Comparison of ENCODE assay signal across 1 cellular context in the genomic region with DNA sequence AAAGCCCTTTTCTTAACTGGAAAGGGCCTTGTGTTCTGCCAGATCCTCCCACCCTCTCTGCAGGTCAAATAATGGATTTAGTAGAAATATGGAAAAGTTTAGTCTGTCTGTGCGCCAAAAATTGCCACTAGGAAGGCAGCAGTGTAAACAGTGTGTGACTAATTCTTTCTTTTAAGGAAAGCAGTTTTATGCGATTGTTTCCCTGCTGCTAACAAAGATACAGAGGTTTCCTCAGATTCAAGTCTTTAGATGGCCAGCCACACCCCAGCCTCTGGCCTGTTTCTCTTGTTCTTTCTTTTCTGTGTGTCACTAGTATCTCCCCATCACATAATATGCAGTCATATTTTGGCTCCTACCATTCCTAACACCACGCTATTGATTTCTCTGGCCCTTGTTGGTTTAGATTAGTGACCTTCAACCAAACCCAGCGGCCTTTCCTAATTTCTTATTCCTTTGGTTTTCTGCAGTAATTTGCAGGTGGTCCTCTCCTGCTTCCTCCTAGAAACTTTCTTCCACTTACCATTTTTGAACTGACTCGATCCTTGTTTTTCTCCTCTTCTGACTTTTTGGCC.
TF ChIP-seq lines count a peak whose summit lies in the region.

No MANE protein-coding gene starts in this region.

TF ChIP-seq in SK-N-SH, 30 proteins besides CTCF, POLR2A, EP300 and RAD21 (continued from another document):
- TF ChIP-seq FOSL2 (IDR thresholded peaks at IDR 0.05; ENCODE audit: borderline replicate concordance, low read depth), result peak; percentile 24; the same call in 1 of the 2 replicates
- no peak for TF ChIP-seq RCOR1 (IDR thresholded peaks at IDR 0.05; ENCODE audit: low read length)
- no peak for TF ChIP-seq GABPA (IDR thresholded peaks at IDR 0.05; ENCODE audit: low read depth)
- no peak for TF ChIP-seq MXI1 (IDR thresholded peaks at IDR 0.05; ENCODE audit: low read depth, low read length)
- TF ChIP-seq ELF1 (IDR thresholded peaks at IDR 0.05), result no peak
- TF ChIP-seq, protein P1, sequence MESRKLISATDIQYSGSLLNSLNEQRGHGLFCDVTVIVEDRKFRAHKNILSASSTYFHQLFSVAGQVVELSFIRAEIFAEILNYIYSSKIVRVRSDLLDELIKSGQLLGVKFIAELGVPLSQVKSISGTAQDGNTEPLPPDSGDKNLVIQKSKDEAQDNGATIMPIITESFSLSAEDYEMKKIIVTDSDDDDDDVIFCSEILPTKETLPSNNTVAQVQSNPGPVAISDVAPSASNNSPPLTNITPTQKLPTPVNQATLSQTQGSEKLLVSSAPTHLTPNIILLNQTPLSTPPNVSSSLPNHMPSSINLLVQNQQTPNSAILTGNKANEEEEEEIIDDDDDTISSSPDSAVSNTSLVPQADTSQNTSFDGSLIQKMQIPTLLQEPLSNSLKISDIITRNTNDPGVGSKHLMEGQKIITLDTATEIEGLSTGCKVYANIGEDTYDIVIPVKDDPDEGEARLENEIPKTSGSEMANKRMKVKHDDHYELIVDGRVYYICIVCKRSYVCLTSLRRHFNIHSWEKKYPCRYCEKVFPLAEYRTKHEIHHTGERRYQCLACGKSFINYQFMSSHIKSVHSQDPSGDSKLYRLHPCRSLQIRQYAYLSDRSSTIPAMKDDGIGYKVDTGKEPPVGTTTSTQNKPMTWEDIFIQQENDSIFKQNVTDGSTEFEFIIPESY (IDR thresholded peaks at IDR 0.05; ENCODE audit: borderline replicate concordance, low read depth), result no peak
- TF ChIP-seq NFIC (IDR thresholded peaks at IDR 0.05; ENCODE audit: borderline replicate concordance), result peak; percentile 29; the same call in 1 of the 2 replicates
- TF ChIP-seq RFX5 (IDR thresholded peaks at IDR 0.05; ENCODE audit: low read length), result no peak
- no peak for TF ChIP-seq TCF12 (IDR thresholded peaks at IDR 0.05)
- TF ChIP-seq RXRA (IDR thresholded peaks at IDR 0.05; ENCODE audit: borderline replicate concordance, low read depth), result no peak
- TF ChIP-seq, protein P2, sequence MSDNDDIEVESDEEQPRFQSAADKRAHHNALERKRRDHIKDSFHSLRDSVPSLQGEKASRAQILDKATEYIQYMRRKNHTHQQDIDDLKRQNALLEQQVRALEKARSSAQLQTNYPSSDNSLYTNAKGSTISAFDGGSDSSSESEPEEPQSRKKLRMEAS (IDR thresholded peaks at IDR 0.05; ENCODE audit: low read depth), result no peak
- TF ChIP-seq, protein P3, sequence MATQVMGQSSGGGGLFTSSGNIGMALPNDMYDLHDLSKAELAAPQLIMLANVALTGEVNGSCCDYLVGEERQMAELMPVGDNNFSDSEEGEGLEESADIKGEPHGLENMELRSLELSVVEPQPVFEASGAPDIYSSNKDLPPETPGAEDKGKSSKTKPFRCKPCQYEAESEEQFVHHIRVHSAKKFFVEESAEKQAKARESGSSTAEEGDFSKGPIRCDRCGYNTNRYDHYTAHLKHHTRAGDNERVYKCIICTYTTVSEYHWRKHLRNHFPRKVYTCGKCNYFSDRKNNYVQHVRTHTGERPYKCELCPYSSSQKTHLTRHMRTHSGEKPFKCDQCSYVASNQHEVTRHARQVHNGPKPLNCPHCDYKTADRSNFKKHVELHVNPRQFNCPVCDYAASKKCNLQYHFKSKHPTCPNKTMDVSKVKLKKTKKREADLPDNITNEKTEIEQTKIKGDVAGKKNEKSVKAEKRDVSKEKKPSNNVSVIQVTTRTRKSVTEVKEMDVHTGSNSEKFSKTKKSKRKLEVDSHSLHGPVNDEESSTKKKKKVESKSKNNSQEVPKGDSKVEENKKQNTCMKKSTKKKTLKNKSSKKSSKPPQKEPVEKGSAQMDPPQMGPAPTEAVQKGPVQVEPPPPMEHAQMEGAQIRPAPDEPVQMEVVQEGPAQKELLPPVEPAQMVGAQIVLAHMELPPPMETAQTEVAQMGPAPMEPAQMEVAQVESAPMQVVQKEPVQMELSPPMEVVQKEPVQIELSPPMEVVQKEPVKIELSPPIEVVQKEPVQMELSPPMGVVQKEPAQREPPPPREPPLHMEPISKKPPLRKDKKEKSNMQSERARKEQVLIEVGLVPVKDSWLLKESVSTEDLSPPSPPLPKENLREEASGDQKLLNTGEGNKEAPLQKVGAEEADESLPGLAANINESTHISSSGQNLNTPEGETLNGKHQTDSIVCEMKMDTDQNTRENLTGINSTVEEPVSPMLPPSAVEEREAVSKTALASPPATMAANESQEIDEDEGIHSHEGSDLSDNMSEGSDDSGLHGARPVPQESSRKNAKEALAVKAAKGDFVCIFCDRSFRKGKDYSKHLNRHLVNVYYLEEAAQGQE (IDR thresholded peaks at IDR 0.05; ENCODE audit: low read depth, low read length), result no peak
